9 cellular contexts compared by ENCODE assay signal in genomic region chr2:85435986-85436835, GRCh38. TPM values are rescaled to one million over a fixed set of nuclear protein-coding genes. Genes with fewer than 3 reads are reported as not detected.
DNase-seq lines count a peak whose midpoint lies in the region; ATAC-seq and TF ChIP-seq lines count a peak whose summit lies in the region.
"Had no signal": no experiment of that assay in that cellular context is flagged by ENCODE, and none has a peak within 500 bp of the region (broad histone marks: within the 10 kb centered on the region; RNA-seq: fewer than 3 reads in every experiment).

No MANE protein-coding gene starts in this region.

- H2BK5ac ChIP-seq in neuronal stem cell (ENCODE audit: low read length) = peak overlapping the region; percentile 43

- no peaks in the 10 kb centered on the region for H3K9me3 Mint-ChIP-seq in central memory CD8-positive, alpha-beta T cell

- H3K9me3 ChIP-seq in AG04450 (ENCODE audit: control insufficient read depth, insufficient read depth, low read length) = no peaks in the 10 kb centered on the region
- no peaks in the 10 kb centered on the region for H3K9me3 ChIP-seq in HUES6 (ENCODE audit: control insufficient read depth, insufficient read depth, low read depth, low read length)
- H3K9me3 ChIP-seq in neuronal stem cell (replicated peaks in 1 of 2; ENCODE audit: control insufficient read depth in 2 of 2, insufficient read depth in 1 of 2, low read depth in 1 of 2, low read length in 2 of 2) = no peaks in the 10 kb centered on the region

- H2AFZ ChIP-seq in neuronal stem cell (ENCODE audit: low read length) = peak overlapping the region; percentile 68

- H3K4me2 ChIP-seq in neuronal stem cell (ENCODE audit: insufficient read depth, low read length, poor library complexity, severe bottlenecking) = no peak overlapping the region

- H3K79me1 ChIP-seq in neuronal stem cell (ENCODE audit: low read depth, low read length) = no peaks in the 10 kb centered on the region

- H3K4me3 Mint-ChIP-seq in central memory CD8-positive, alpha-beta T cell = no peak overlapping the region

- H3K4ac ChIP-seq in neuronal stem cell (ENCODE audit: low read length) = no peak overlapping the region

- H3K36me3 ChIP-seq in HUES6 (ENCODE audit: control insufficient read depth, insufficient read depth, low read length) (no peaks in the 10 kb centered on the region), neuronal stem cell (replicated peaks in 1 of 2; ENCODE audit: control insufficient read depth in 2 of 2, insufficient read depth in 2 of 2, low read length in 2 of 2) (no peaks in the 10 kb centered on the region)

- peak overlapping the region; percentile 32 for H3K23ac ChIP-seq in neuronal stem cell (ENCODE audit: low read depth, low read length, poor library complexity)

- TF ChIP-seq CTCF in AG04450 (IDR thresholded peaks at IDR 0.05; ENCODE audit: low read depth, low read length) = no peak

- no peak overlapping the region for H4K8ac ChIP-seq in neuronal stem cell (ENCODE audit: low read depth, low read length)

- no peak overlapping the region for H4K91ac ChIP-seq in neuronal stem cell (ENCODE audit: low read depth, low read length, poor library complexity)

- no peak for ATAC-seq in central memory CD8-positive, alpha-beta T cell (replicated peaks; ENCODE audit: extremely low read depth, poor library complexity, severe bottlenecking)
- no peak for ATAC-seq in HG02642 (IDR thresholded peaks at IDR 0.05; ENCODE audit: poor library complexity, unreplicated experiment)
- no peak for ATAC-seq in HG03108 (IDR thresholded peaks at IDR 0.05; ENCODE audit: unreplicated experiment)

- peak overlapping the region; percentile 23 for H3K18ac ChIP-seq in neuronal stem cell (ENCODE audit: low read length)

- H2BK15ac ChIP-seq in neuronal stem cell (ENCODE audit: low read length) = peak overlapping the region; percentile 74

- WGBS in neuronal stem cell (ENCODE audit: extremely low coverage in 2 of 2, insufficient read length in 2 of 2, insufficient replicate concordance in 1 of 2), 2 donors = no CpG with 5 or more reads among the region's 16 CpGs

- H3K27me3 Mint-ChIP-seq in central memory CD8-positive, alpha-beta T cell = no peaks in the 10 kb centered on the region

- CTCF ChIA-PET in AG04450 (lab: Charles Lee) = no interaction called here

- H3K27ac Mint-ChIP-seq in central memory CD8-positive, alpha-beta T cell (ENCODE audit: low read depth) = peak overlapping the region; percentile 79

- H3K4me1 ChIP-seq in HUES6 (ENCODE audit: control insufficient read depth, insufficient read depth, low read length) = peaks cover 58% of the 10 kb centered on the region
- H3K4me1 ChIP-seq in neuronal stem cell (ENCODE audit: control insufficient read depth in 2 of 2, insufficient read depth in 1 of 2, low read depth in 1 of 2, low read length in 2 of 2) = peaks cover 21 to 25% of the 10 kb centered on the region in 2 donors

- H2BK120ac ChIP-seq in neuronal stem cell (ENCODE audit: low read depth, low read length) = no peak overlapping the region

- H2BK12ac ChIP-seq in neuronal stem cell (ENCODE audit: low read length) = peak overlapping the region; percentile 75

- H3K27ac ChIP-seq in AG04450 (ENCODE audit: low read depth, low read length) (peak overlapping the region; percentile 70), HUES6 (ENCODE audit: low read depth, low read length) (no peak overlapping the region), neuronal stem cell (replicated peaks; ENCODE audit: low read length) (no peak overlapping the region)

- peaks cover 3% of the 10 kb centered on the region for H3K36me3 Mint-ChIP-seq in central memory CD8-positive, alpha-beta T cell (ENCODE audit: insufficient read depth)

- POLR2A ChIA-PET in AG04450 (lab: Yijun Ruan, JAX) = interaction anchor here (1.2 to 6.2 kb wide), 2 partner anchors 70 to 104 kb away, joined by 3 to 81 read pairs; partner anchors contain the start of gene MAT2A

- H3K4me3 ChIP-seq in AG04450 (ENCODE audit: low read depth, low read length) (no peak overlapping the region), HUES6 (ENCODE audit: low read depth, low read length) (no peak overlapping the region), neuronal stem cell (ENCODE audit: low read length in 2 of 2) (no peak overlapping the region)

- no peak overlapping the region for H3K14ac ChIP-seq in neuronal stem cell (ENCODE audit: low read length)

- DNase-seq in AG04450 (ENCODE audit: low read depth, low spot score) (no peak), neuronal stem cell (ENCODE audit: low spot score) (no peak), NCI-H187 (lab: John Stamatoyannopoulos, UW) (no peak)
- DNase-seq in central memory CD8-positive, alpha-beta T cell (ENCODE audit: low spot score in 2 of 2) = no peak
- DNase-seq in central memory CD4-positive, alpha-beta T cell = no peak
- DNase-seq: NK-92 treated with Interleukin-12 subunit alpha and Interleukin-12 subunit beta, amount 100 ng/mL, for 24 hours had no signal

- H3K9ac ChIP-seq in HUES6 (ENCODE audit: low read length) (peak overlapping the region; percentile 70), neuronal stem cell (ENCODE audit: low read depth, low read length, poor library complexity) (no peak overlapping the region)

- H2AK5ac ChIP-seq in neuronal stem cell (ENCODE audit: low read depth, low read length) = peak overlapping the region; percentile 58

- peaks cover 19% of the 10 kb centered on the region for H3K4me1 Mint-ChIP-seq in central memory CD8-positive, alpha-beta T cell

- H3K27me3 ChIP-seq in AG04450 (ENCODE audit: control insufficient read depth, insufficient read depth, low read length) = no peaks in the 10 kb centered on the region
- H3K27me3 ChIP-seq in HUES6 (ENCODE audit: control insufficient read depth, insufficient read depth, low read length) = peaks cover 7% of the 10 kb centered on the region; the same call in 1 of the 2 replicates
- H3K27me3 ChIP-seq in neuronal stem cell (ENCODE audit: control insufficient read depth in 3 of 3, insufficient read depth in 3 of 3, low read depth in 1 of 3, low read length in 3 of 3) = peaks cover 0 to 10% (median 0%) of the 10 kb centered on the region in 3 experiments

RNA-seq across cellular contexts. Expression of gene SH2D6, which starts 17.7 kb away (rescaled TPM):
- 0.10 and 0.15 TPM in 2 replicates for polyA plus RNA-seq in AG04450 (2011; rRNA removed)
- polyA minus RNA-seq in AG04450 (2011; rRNA and poly(A)+ RNA removed) = not detected in 2 replicates
- polyA plus RNA-seq in neuronal stem cell (2013, experiment 1 of 2) = 0.15 TPM
- polyA plus RNA-seq in neuronal stem cell (2013, experiment 2 of 2) = 0.15 TPM

RNA-seq across cellular contexts. Expression of gene CAPG, which starts 26.0 kb away (rescaled TPM):
- polyA plus RNA-seq in AG04450 (2011; rRNA removed) = 70.5 and 97.8 TPM in 2 replicates
- 34.6 and 62.9 TPM in 2 replicates for polyA minus RNA-seq in AG04450 (2011; rRNA and poly(A)+ RNA removed)
- polyA plus RNA-seq in neuronal stem cell (2013, experiment 1 of 2) = 41.7 TPM
- 42.5 TPM for polyA plus RNA-seq in neuronal stem cell (2013, experiment 2 of 2)
